8 cellular contexts compared by ENCODE assay signal in genomic region chr16:47492428-47493357, GRCh38. TPM values are rescaled to one million over a fixed set of nuclear protein-coding genes. Genes with fewer than 3 reads are reported as not detected.
A peak's percentile ranks its signal among the peaks of the same experiment; 100 is the strongest.
DNase-seq lines count a peak whose midpoint lies in the region; ATAC-seq and TF ChIP-seq lines count a peak whose summit lies in the region.

No MANE protein-coding gene starts in this region.

- H3K27ac Mint-ChIP-seq in CD8-positive, alpha-beta T cell: peak overlapping the region; percentile 94
- peak overlapping the region; percentile 96 for H3K27ac Mint-ChIP-seq in stimulated activated naive B cell treated with anti-CD40 and anti-IgM and Interleukin-4, amounts not matched to agents 10 μg/mL and 1 μg/mL and 100 μg/mL, for 72 hours

- POLR2A ChIA-PET in CD8-positive, alpha-beta T cell (lab: Charles Lee): interaction anchor here (1.0 to 1.3 kb wide), 2 partner anchors 32 to 33 kb away, joined by 3 read pairs; partner anchors contain the start of genes ITFG1 and PHKB

- H3K9me3 Mint-ChIP-seq in CD8-positive, alpha-beta T cell: peaks cover 15% of the 10 kb centered on the region
- peaks cover 0 to 12% of the 10 kb centered on the region in 2 donors for H3K9me3 Mint-ChIP-seq in stimulated activated naive B cell treated with anti-CD40 and anti-IgM and Interleukin-4, amounts not matched to agents 10 μg/mL and 1 μg/mL and 100 μg/mL, for 72 hours

- H3K36me3 Mint-ChIP-seq in CD8-positive, alpha-beta T cell: peaks cover 40% of the 10 kb centered on the region
- H3K36me3 Mint-ChIP-seq in stimulated activated naive B cell treated with anti-CD40 and anti-IgM and Interleukin-4, amounts not matched to agents 10 μg/mL and 1 μg/mL and 100 μg/mL, for 72 hours: peaks cover 52 to 54% of the 10 kb centered on the region in 2 donors

- no peak overlapping the region for H3K27ac ChIP-seq in CD8-positive, alpha-beta T cell (ENCODE audit: low read depth, low read length)
- H3K27ac ChIP-seq in right atrium auricular region: peak overlapping the region; percentile 68 to 84

- peak; percentile 50 for TF ChIP-seq POLR2A in GM19193 (IDR thresholded peaks at IDR 0.05; ENCODE audit: extremely low read depth, insufficient read depth, insufficient read length)

- peak overlapping the region; percentile 85 for H3K4me3 Mint-ChIP-seq in CD8-positive, alpha-beta T cell
- peak overlapping the region; percentile 83 to 88 for H3K4me3 Mint-ChIP-seq in stimulated activated naive B cell treated with anti-CD40 and anti-IgM and Interleukin-4, amounts not matched to agents 10 μg/mL and 1 μg/mL and 100 μg/mL, for 72 hours

- peak; percentile 83 for ATAC-seq in CD8-positive, alpha-beta T cell
- peak; percentile 61 for ATAC-seq in HG03159 (IDR thresholded peaks at IDR 0.05; ENCODE audit: unreplicated experiment)
- ATAC-seq in stimulated activated naive B cell treated with anti-CD40 and anti-IgM and Interleukin-4, amounts not matched to agents 10 μg/mL and 1 μg/mL and 100 μg/mL, for 72 hours (replicated peaks): peak; percentile 92 to 96

- H3K4me3 ChIP-seq in CD8-positive, alpha-beta T cell (ENCODE audit: low read depth, low read length): no peak overlapping the region
- H3K4me3 ChIP-seq in right atrium auricular region: peak overlapping the region in 1 of 2 donors; percentile 11

- H3K4me1 ChIP-seq in CD8-positive, alpha-beta T cell (ENCODE audit: insufficient read depth, low read length): peaks cover 35% of the 10 kb centered on the region
- H3K4me1 ChIP-seq in right atrium auricular region: peaks cover 0 to 33% of the 10 kb centered on the region in 2 donors

- DNase-seq in CD8-positive, alpha-beta T cell: peak in 1 of 7 experiments; percentile 11
- DNase-seq in UCSD-AML1 (lab: John Stamatoyannopoulos, UW; ENCODE audit: unreplicated experiment): peak; percentile 85
- DNase-seq in right atrium auricular region (ENCODE audit: low spot score): peak; percentile 86
- peak; percentile 82 for DNase-seq in stimulated activated naive B cell treated with anti-CD40 and anti-IgM and Interleukin-4, amounts not matched to agents 10 μg/mL and 1 μg/mL and 100 μg/mL, for 72 hours
- no peak for DNase-seq in NCI-H2196 (lab: John Stamatoyannopoulos, UW; ENCODE audit: unreplicated experiment)
- DNase-seq in HK-2 (ENCODE audit: unreplicated experiment): no peak

- peaks cover 55% of the 10 kb centered on the region for H3K4me1 Mint-ChIP-seq in CD8-positive, alpha-beta T cell (ENCODE audit: low read depth)
- H3K4me1 Mint-ChIP-seq in stimulated activated naive B cell treated with anti-CD40 and anti-IgM and Interleukin-4, amounts not matched to agents 10 μg/mL and 1 μg/mL and 100 μg/mL, for 72 hours: peaks cover 14 to 38% of the 10 kb centered on the region in 2 donors

- H3K9me3 ChIP-seq in CD8-positive, alpha-beta T cell (ENCODE audit: low read length): no peaks in the 10 kb centered on the region
- H3K9me3 ChIP-seq in right atrium auricular region: peaks cover 0 to 30% of the 10 kb centered on the region in 2 donors

- H3K27me3 Mint-ChIP-seq in CD8-positive, alpha-beta T cell (ENCODE audit: low read depth): no peaks in the 10 kb centered on the region
- H3K27me3 Mint-ChIP-seq in stimulated activated naive B cell treated with anti-CD40 and anti-IgM and Interleukin-4, amounts not matched to agents 10 μg/mL and 1 μg/mL and 100 μg/mL, for 72 hours: no peaks in the 10 kb centered on the region

- no peaks in the 10 kb centered on the region for H3K36me3 ChIP-seq in CD8-positive, alpha-beta T cell (ENCODE audit: insufficient read depth, low read length)
- no peaks in the 10 kb centered on the region for H3K36me3 ChIP-seq in right atrium auricular region

- H3K27me3 ChIP-seq in CD8-positive, alpha-beta T cell (ENCODE audit: insufficient read depth, low read length): no peaks in the 10 kb centered on the region
- no peaks in the 10 kb centered on the region for H3K27me3 ChIP-seq in right atrium auricular region

- no peak for TF ChIP-seq CTCF in CD8-positive, alpha-beta T cell (IDR thresholded peaks at IDR 0.05)
- no peak for TF ChIP-seq CTCF in right atrium auricular region (IDR thresholded peaks at IDR 0.05)

- CTCF ChIA-PET in CD8-positive, alpha-beta T cell (lab: Charles Lee): interaction anchor here (1.2 kb wide), 1 partner anchor 14 kb away, joined by 4 read pairs; no protein-coding TSS in a partner anchor

- intact Hi-C loops in CD8-positive, alpha-beta T cell (cut with DNase I, micrococcal nuclease): loop anchor here in 1 of 2 experiments (2.0 kb wide), 1 partner anchor 32 kb away; the partner anchor contains the start of genes ITFG1 and PHKB

RNA-seq across cellular contexts. Expression of gene PHKB, which starts 31.6 kb away (rescaled TPM):
- total RNA-seq in CD8-positive, alpha-beta T cell: 10 to 100 TPM; 32.4 to 32.8 TPM
- total RNA-seq in right atrium auricular region: 10 to 100 TPM; 43.4 to 43.7 TPM

RNA-seq across cellular contexts. Expression of gene ITFG1, which starts 31.8 kb away (rescaled TPM):
- 10 to 100 TPM; 13.2 to 16.8 TPM for total RNA-seq in CD8-positive, alpha-beta T cell
- 10 to 100 TPM; 40.3 to 79.6 TPM for total RNA-seq in right atrium auricular region

Comparison
In these comparisons a context has a peak if more than half of its experiments do, and no peak if none do; other contexts are left out.
1. DNase-seq: peak in UCSD-AML1 (single experiment), right atrium auricular region (single experiment) and stimulated activated naive B cell treated with anti-CD40 and anti-IgM and Interleukin-4, amounts not matched to agents 10 μg/mL and 1 μg/mL and 100 μg/mL, for 72 hours (single experiment); none in NCI-H2196 (single experiment) and HK-2 (single experiment).
2. Peak in every context shown above with its lines, with median percentiles within 50 percentile points of each other: ATAC-seq.